Comparison of ENCODE assay signal across 1 cellular context in the genomic region with DNA sequence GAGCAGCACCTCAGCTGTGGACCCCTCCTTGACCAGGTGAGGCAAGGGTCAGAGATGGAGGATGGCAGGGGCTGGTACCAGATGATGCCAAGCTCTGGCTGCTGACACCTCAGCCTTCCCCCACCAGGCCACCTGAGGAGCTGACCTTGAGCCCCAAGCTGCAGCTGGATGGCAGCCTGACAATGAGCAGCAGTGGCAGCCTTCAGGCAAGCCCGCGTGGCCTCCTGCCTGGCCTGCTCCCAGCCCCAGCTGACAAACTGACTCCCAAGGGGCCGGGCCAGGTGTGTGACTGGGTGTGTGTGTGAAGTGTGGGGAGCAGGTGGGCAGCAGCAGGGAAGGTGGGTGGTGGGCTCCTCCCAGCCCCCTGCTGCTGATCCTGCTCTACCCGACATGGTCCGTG.
A peak's percentile ranks its signal among the peaks of the same experiment; 100 is the strongest.
TF ChIP-seq lines count a peak whose summit lies in the region.

No MANE protein-coding gene starts in this region.

TF ChIP-seq in HepG2, 621 proteins besides CTCF, POLR2A, EP300 and RAD21:
- TF ChIP-seq FOXO1 (CRISPR knock-in tag; IDR thresholded peaks at IDR 0.05), result no peak
- TF ChIP-seq POLR2G (IDR thresholded peaks at IDR 0.05; ENCODE audit: low read depth, low read length), result 0 out of 2 replicates have a peak, but pooled peaks have one; percentile 2
- no peak for TF ChIP-seq MED8 (CRISPR knock-in tag; IDR thresholded peaks at IDR 0.05; ENCODE audit: insufficient replicate concordance)
- peak; percentile 39; the same call in 1 of the 2 replicates for TF ChIP-seq RBFOX2 (IDR thresholded peaks at IDR 0.05; ENCODE audit: low read depth, low read length)
